Comparison of ENCODE assay signal across 10 cellular contexts in genomic region chr1:94806451-94806861, GRCh38. TPM values are rescaled to one million over a fixed set of nuclear protein-coding genes. Genes with fewer than 3 reads are reported as not detected.
A peak's percentile ranks its signal among the peaks of the same experiment; 100 is the strongest.
DNase-seq lines count a peak whose midpoint lies in the region; ATAC-seq and TF ChIP-seq lines count a peak whose summit lies in the region.
"Had no signal": no experiment of that assay in that cellular context is flagged by ENCODE, and none has a peak within 500 bp of the region (broad histone marks: within the 10 kb centered on the region; RNA-seq: fewer than 3 reads in every experiment).

No MANE protein-coding gene starts in this region.

- H3K23ac ChIP-seq in mesendoderm (ENCODE audit: low read length) = no peak overlapping the region

- H3K9me3 ChIP-seq in mammary epithelial cell (replicated peaks; ENCODE audit: insufficient read depth, low read length) = no peaks in the 10 kb centered on the region
- H3K9me3 ChIP-seq: gastrocnemius medialis had no signal

- dilution Hi-C loops in mammary epithelial cell (cut with HindIII; ENCODE audit: low sequenced_read_pairs) = no loop called here

- H3K27ac ChIP-seq in mammary epithelial cell (ENCODE audit: insufficient read depth, low read depth, low read length) = no peak overlapping the region
- no peak overlapping the region for H3K27ac ChIP-seq in mesendoderm (ENCODE audit: low read depth, low read length)
- H3K27ac ChIP-seq: gastrocnemius medialis had no signal

- no peak overlapping the region for H2BK120ac ChIP-seq in mesendoderm (ENCODE audit: low read depth, low read length)

- peak overlapping the region; percentile 9 for H3K9ac ChIP-seq in mammary epithelial cell (ENCODE audit: insufficient read depth, low read length)
- H3K9ac ChIP-seq in mesendoderm (ENCODE audit: low read length) = peak overlapping the region; percentile 12

- CTCF ChIA-PET in mammary epithelial cell (lab: Charles Lee; ENCODE audit: low non-redundant PET) = interaction anchor here (0.7 kb wide), 2 partner anchors 10 to 37 kb away, joined by 5 read pairs; no protein-coding TSS in a partner anchor

- no peak overlapping the region for H4K5ac ChIP-seq in mesendoderm (ENCODE audit: low read length)

- H4K8ac ChIP-seq in mesendoderm (ENCODE audit: low read depth, low read length) = no peak overlapping the region

- no peak overlapping the region for H3K18ac ChIP-seq in mesendoderm (ENCODE audit: low read length)

- no peaks in the 10 kb centered on the region for H4K20me1 ChIP-seq in mammary epithelial cell (ENCODE audit: insufficient read depth, low read length)

- H3K27me3 ChIP-seq in mammary epithelial cell (ENCODE audit: insufficient read depth, low read length) (no peaks in the 10 kb centered on the region), mesendoderm (ENCODE audit: insufficient read depth, low read length, poor library complexity) (no peaks in the 10 kb centered on the region)
- H3K27me3 ChIP-seq: gastrocnemius medialis had no signal

- in situ Hi-C loops in mammary epithelial cell (cut with MboI; ENCODE audit: low sequenced_read_pairs in 2 of 2) = loop anchor here in 1 of 2 donors (25.0 kb wide), 1 partner anchor 769 kb away; no protein-coding TSS in a partner anchor

- intact Hi-C loops in mammary epithelial cell (cut with micrococcal nuclease) = loop anchor here (1.0 to 5.0 kb wide), 6 partner anchors 48 to 761 kb away; no protein-coding TSS in a partner anchor

- no peaks in the 10 kb centered on the region for H3K79me1 ChIP-seq in mesendoderm (ENCODE audit: low read length)

- H2BK15ac ChIP-seq in mesendoderm (replicated peaks; ENCODE audit: low read depth) = no peak overlapping the region

- 35% methylated on average over 5 of the region's 5 CpGs for WGBS in mammary epithelial cell (ENCODE audit: low coverage, missing lambda C conversion rate)
- WGBS in mesendoderm (ENCODE audit: extremely low coverage, insufficient coverage, low lambda C conversion rate) = no CpG with 5 or more reads among the region's 5 CpGs

- H3K4me3 ChIP-seq in mammary epithelial cell (replicated peaks in 1 of 3; ENCODE audit: insufficient read depth in 1 of 3, low read depth in 2 of 3, low read length in 3 of 3) (peak overlapping the region in 2 of 3 experiments; percentile 2 to 22), mesendoderm (ENCODE audit: low read length) (no peak overlapping the region)
- H3K4me3 ChIP-seq: gastrocnemius medialis had no signal

- peak; percentile 72 for DNase-seq in DMS 273 treated with DMSO at 0.1 percent for 48 hours (lab: John Stamatoyannopoulos, UW)
- peak; percentile 98 for DNase-seq in NCI-H1694 treated with DMSO at 0.1 percent for 48 hours (lab: John Stamatoyannopoulos, UW)
- no peak for DNase-seq in mammary epithelial cell
- DNase-seq in mesendoderm = no peak
- no peak for DNase-seq in RPMI8226
- no peak for DNase-seq in COLO829 (ENCODE audit: low spot score)
- DNase-seq in midbrain (lab: John Stamatoyannopoulos, UW) = no peak

- H3K4me2 ChIP-seq in mammary epithelial cell (ENCODE audit: insufficient read depth, low read depth, low read length) (peak overlapping the region; percentile 61), mesendoderm (ENCODE audit: low read length) (no peak overlapping the region)

- TF ChIP-seq CTCF in mammary epithelial cell (conservative IDR thresholded peaks at IDR 0.05 in 1 of 2, IDR thresholded peaks at IDR 0.05 in 1 of 2; ENCODE audit: extremely low read depth in 1 of 2, insufficient read depth in 1 of 2, low read depth in 1 of 2, low read length in 2 of 2) = no peak

- no TSS peak for BruUV-seq in mammary epithelial cell (replicated peaks; lab: Mats Ljungman, UMichigan)

- H3K4me1 ChIP-seq in mammary epithelial cell (ENCODE audit: insufficient read depth, low read length) (peaks cover 31% of the 10 kb centered on the region), mesendoderm (ENCODE audit: control insufficient read depth, low read depth, low read length) (peaks cover 3% of the 10 kb centered on the region)

- peak overlapping the region; percentile 81 for H2AFZ ChIP-seq in mammary epithelial cell (ENCODE audit: low read depth, low read length)

- H2AK5ac ChIP-seq in mesendoderm (ENCODE audit: low read length) = no peak overlapping the region

- H3K56ac ChIP-seq in mesendoderm (ENCODE audit: low read length) = no peak overlapping the region

- no peak overlapping the region for H2BK5ac ChIP-seq in mesendoderm (ENCODE audit: low read length)

- ATAC-seq in HG02938 (IDR thresholded peaks at IDR 0.05; ENCODE audit: unreplicated experiment) = no peak

- H3K4ac ChIP-seq in mesendoderm (ENCODE audit: low read depth, low read length) = no peak overlapping the region

- no peaks in the 10 kb centered on the region for H3K36me3 ChIP-seq in mammary epithelial cell (ENCODE audit: insufficient read depth, low read length)
- H3K36me3 ChIP-seq in mesendoderm (ENCODE audit: control insufficient read depth, insufficient read depth, low read length) = no peaks in the 10 kb centered on the region
- H3K36me3 ChIP-seq: gastrocnemius medialis had no signal

- H3K79me2 ChIP-seq in mammary epithelial cell (ENCODE audit: insufficient read depth, low read length) (no peaks in the 10 kb centered on the region), mesendoderm (ENCODE audit: control insufficient read depth, insufficient read depth, low read length) (no peaks in the 10 kb centered on the region)

RNA-seq across cellular contexts. Expression of gene SLC44A3, which starts 13.7 kb away (rescaled TPM):
- 1 to 10 TPM; 5.8 to 6.4 TPM for total RNA-seq in mammary epithelial cell
- 3.6 TPM for polyA plus RNA-seq in mammary epithelial cell
- polyA minus RNA-seq in mammary epithelial cell = 6.0 TPM
- polyA plus RNA-seq in mesendoderm (2013, experiment 1 of 2) = 1.3 TPM
- 1.5 TPM for polyA plus RNA-seq in mesendoderm (2013, experiment 2 of 2)
- polyA plus RNA-seq: IgD-negative memory B cell had no signal

Comparison
In these comparisons a context has a peak if more than half of its experiments do, and no peak if none do; other contexts are left out.
1. DNase-seq: peak in DMS 273 treated with DMSO at 0.1 percent for 48 hours (single experiment) and NCI-H1694 treated with DMSO at 0.1 percent for 48 hours (single experiment); none in mammary epithelial cell (single experiment), mesendoderm (single experiment), RPMI8226 (single experiment), COLO829 (single experiment) and midbrain (single experiment).